ENCODE assay signal across 14 cellular contexts in the genomic region with DNA sequence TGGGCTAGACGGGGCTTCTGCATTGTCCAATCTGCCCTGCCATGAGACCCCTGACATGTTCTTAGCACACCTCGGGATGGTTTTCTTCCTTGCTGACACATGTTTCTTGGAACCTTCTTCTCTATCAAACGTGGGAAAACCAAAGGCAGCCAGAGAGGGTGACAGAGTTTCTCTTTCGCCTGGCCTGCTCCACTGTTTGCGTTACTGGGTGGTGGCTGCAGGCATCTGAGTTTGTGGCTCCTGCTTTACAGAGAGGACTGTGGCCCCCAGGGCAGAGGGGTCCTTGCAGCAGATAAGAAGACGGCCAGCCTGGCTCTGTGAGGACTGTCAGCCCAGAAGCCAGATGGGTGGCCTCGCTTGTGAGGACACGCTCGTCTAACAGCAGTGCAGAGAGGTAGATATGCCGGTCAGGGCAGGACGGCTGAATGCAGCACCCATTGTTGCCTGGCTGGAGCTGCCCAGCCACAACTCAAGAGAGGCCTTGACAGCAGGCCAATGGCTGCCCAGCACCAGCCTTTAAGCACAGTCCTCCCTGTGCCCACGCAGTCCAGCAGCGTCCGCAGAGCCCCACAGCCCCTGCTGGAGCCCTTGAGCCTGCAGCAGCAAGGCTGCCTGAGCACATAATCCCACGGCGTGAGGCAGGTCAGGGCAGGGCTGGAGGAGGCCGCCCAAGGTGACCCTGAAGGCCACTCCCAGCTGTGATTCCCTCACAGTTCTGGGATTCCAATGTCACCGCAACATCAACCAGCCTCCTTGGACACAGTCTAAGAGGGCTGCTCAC.
"Had no signal": no experiment of that assay in that cellular context is flagged by ENCODE, and none has a peak within 500 bp of the region (broad histone marks: within the 10 kb centered on the region; RNA-seq: fewer than 3 reads in every experiment).

No MANE protein-coding gene starts in this region.

- H3K27me3 ChIP-seq: colonic mucosa, vagina had no signal

- H3K4me3 ChIP-seq: colonic mucosa, vagina had no signal

- H3K4me1 ChIP-seq: colonic mucosa had no signal

- H3K27me3 Mint-ChIP-seq: activated naive CD8-positive, alpha-beta T cell had no signal

- H3K27ac Mint-ChIP-seq: activated naive CD8-positive, alpha-beta T cell had no signal

- H3K9me3 Mint-ChIP-seq: immature natural killer cell, nephron progenitor cell had no signal

- H3K9me3 ChIP-seq: colonic mucosa, vagina had no signal

- H3K27ac ChIP-seq: colonic mucosa, vagina had no signal

- H3K4me3 Mint-ChIP-seq: activated naive CD8-positive, alpha-beta T cell; nephron progenitor cell had no signal

- DNase-seq: activated CD4-positive, alpha-beta T cell treated with anti-CD3 and anti-CD28 coated beads, Interleukin-2, amount 50 U/mL, for 4 hours; activated effector memory CD4-positive, alpha-beta T cell treated with Interleukin-2 at 50 U/mL for 16 hours; activated T-cell treated with anti-CD3 and anti-CD28 coated beads, Interleukin-2, amount 50 U/mL, for 1 hour; caudate nucleus; colonic mucosa; effector CD4-positive, alpha-beta T cell; immature natural killer cell; mammary epithelial cell; nephron progenitor cell; stimulated activated CD4-positive, alpha-beta T cell treated with anti-CD3 and anti-CD28 coated beads, Interleukin-15, amount 100 ng/mL, for 24 hours; stimulated activated CD4-positive, alpha-beta T cell treated with anti-CD3 and anti-CD28 coated beads, Interleukin-4, amount 100 ng/mL, for 24 hours; T-helper 2 cell had no signal
